Comparison of ENCODE assay signal across 9 cellular contexts in the genomic region with DNA sequence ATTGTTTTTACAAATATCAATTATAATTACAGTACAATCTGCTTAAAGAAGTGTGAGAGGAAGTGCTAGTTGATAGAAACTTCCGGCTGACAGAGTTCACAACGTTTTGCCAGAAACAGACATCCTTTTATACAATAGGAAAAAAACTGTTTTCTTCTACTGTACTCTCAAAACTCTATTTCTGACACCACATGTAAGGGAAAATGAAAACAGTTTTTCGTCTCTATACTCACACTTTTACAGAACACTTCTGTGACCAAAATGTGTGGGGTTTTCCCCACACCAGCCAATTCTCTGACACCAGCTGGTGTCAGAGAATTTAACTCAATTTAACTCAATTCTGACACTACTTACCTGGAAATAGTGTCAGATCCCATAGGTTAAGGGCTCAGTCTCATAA. TPM values are rescaled to one million over a fixed set of nuclear protein-coding genes. Genes with fewer than 3 reads are reported as not detected.
DNase-seq lines count a peak whose midpoint lies in the region; ATAC-seq and TF ChIP-seq lines count a peak whose summit lies in the region.
"Had no signal": no experiment of that assay in that cellular context is flagged by ENCODE, and none has a peak within 500 bp of the region (broad histone marks: within the 10 kb centered on the region; RNA-seq: fewer than 3 reads in every experiment).

No MANE protein-coding gene starts in this region.

- H2AFZ ChIP-seq in neuronal stem cell (ENCODE audit: low read length), result no peak overlapping the region

- H2BK15ac ChIP-seq in neuronal stem cell (ENCODE audit: low read length), result no peak overlapping the region

- TF ChIP-seq CTCF in CD8-positive, alpha-beta T cell (IDR thresholded peaks at IDR 0.05), result no peak

- H2BK12ac ChIP-seq in neuronal stem cell (ENCODE audit: low read length), result no peak overlapping the region

- no peaks in the 10 kb centered on the region for H3K27me3 Mint-ChIP-seq in CD8-positive, alpha-beta T cell (ENCODE audit: low read depth)
- no peaks in the 10 kb centered on the region for H3K27me3 Mint-ChIP-seq in activated naive CD8-positive, alpha-beta T cell treated with anti-CD3 and anti-CD28 coated beads, Interleukin-2, amount 10 ng/mL, durations not matched to agents 7 days and 5 days

- H3K18ac ChIP-seq in neuronal stem cell (ENCODE audit: low read length), result no peak overlapping the region

- H2AK5ac ChIP-seq in neuronal stem cell (ENCODE audit: low read depth, low read length), result no peak overlapping the region

- H3K27ac Mint-ChIP-seq in CD8-positive, alpha-beta T cell, result no peak overlapping the region
- H3K27ac Mint-ChIP-seq in activated naive CD8-positive, alpha-beta T cell treated with anti-CD3 and anti-CD28 coated beads, Interleukin-2, amount 10 ng/mL, durations not matched to agents 7 days and 5 days, result no peak overlapping the region
- H3K27ac Mint-ChIP-seq: T-helper 1 cell treated with Interleukin-12 subunit alpha and Interleukin-12 subunit beta and Interleukin-4 antibody, amounts not matched to agents 30 μg/mL and 1 μg/mL, for 36 hours had no signal

- H2BK120ac ChIP-seq in neuronal stem cell (ENCODE audit: low read depth, low read length), result no peak overlapping the region

- H3K27ac ChIP-seq in CD8-positive, alpha-beta T cell (ENCODE audit: low read depth, low read length), result peak overlapping the region; percentile 67
- no peak overlapping the region for H3K27ac ChIP-seq in neuronal stem cell (replicated peaks; ENCODE audit: low read length)

- no peak overlapping the region for H4K8ac ChIP-seq in neuronal stem cell (ENCODE audit: low read depth, low read length)

- no peak overlapping the region for H4K91ac ChIP-seq in neuronal stem cell (ENCODE audit: low read depth, low read length, poor library complexity)

- no peaks in the 10 kb centered on the region for H3K79me1 ChIP-seq in neuronal stem cell (ENCODE audit: low read depth, low read length)

- H3K27me3 ChIP-seq in CD8-positive, alpha-beta T cell (ENCODE audit: insufficient read depth, low read length), result no peaks in the 10 kb centered on the region
- peaks cover 0 to 6% (median 0%) of the 10 kb centered on the region in 3 experiments for H3K27me3 ChIP-seq in neuronal stem cell (ENCODE audit: control insufficient read depth in 3 of 3, insufficient read depth in 3 of 3, low read depth in 1 of 3, low read length in 3 of 3)
- no peaks in the 10 kb centered on the region; the same call in 1 of the 2 replicates for H3K27me3 ChIP-seq in H7 (ENCODE audit: control insufficient read depth, insufficient read depth, low read length)

- no peak overlapping the region for H3K4me3 Mint-ChIP-seq in CD8-positive, alpha-beta T cell
- no peak overlapping the region for H3K4me3 Mint-ChIP-seq in activated naive CD8-positive, alpha-beta T cell treated with anti-CD3 and anti-CD28 coated beads, Interleukin-2, amount 10 ng/mL, durations not matched to agents 7 days and 5 days
- H3K4me3 Mint-ChIP-seq: T-helper 1 cell treated with Interleukin-12 subunit alpha and Interleukin-12 subunit beta and Interleukin-4 antibody, amounts not matched to agents 30 μg/mL and 1 μg/mL, for 36 hours had no signal

- peaks cover 13% of the 10 kb centered on the region for H3K4me1 Mint-ChIP-seq in CD8-positive, alpha-beta T cell (ENCODE audit: low read depth)
- H3K4me1 Mint-ChIP-seq in activated naive CD8-positive, alpha-beta T cell treated with anti-CD3 and anti-CD28 coated beads, Interleukin-2, amount 10 ng/mL, durations not matched to agents 7 days and 5 days, result peaks cover 9% of the 10 kb centered on the region

- H3K9me3 Mint-ChIP-seq in CD8-positive, alpha-beta T cell, result no peaks in the 10 kb centered on the region
- H3K9me3 Mint-ChIP-seq in activated naive CD8-positive, alpha-beta T cell treated with anti-CD3 and anti-CD28 coated beads, Interleukin-2, amount 10 ng/mL, durations not matched to agents 7 days and 5 days, result no peaks in the 10 kb centered on the region
- H3K9me3 Mint-ChIP-seq: T-helper 1 cell treated with Interleukin-12 subunit alpha and Interleukin-12 subunit beta and Interleukin-4 antibody, amounts not matched to agents 30 μg/mL and 1 μg/mL, for 36 hours had no signal

- H3K36me3 Mint-ChIP-seq in CD8-positive, alpha-beta T cell, result no peaks in the 10 kb centered on the region
- no peaks in the 10 kb centered on the region for H3K36me3 Mint-ChIP-seq in activated naive CD8-positive, alpha-beta T cell treated with anti-CD3 and anti-CD28 coated beads, Interleukin-2, amount 10 ng/mL, durations not matched to agents 7 days and 5 days

- no peak overlapping the region for H3K4me2 ChIP-seq in neuronal stem cell (ENCODE audit: insufficient read depth, low read length, poor library complexity, severe bottlenecking)

- intact Hi-C loops in CD8-positive, alpha-beta T cell (cut with DNase I, micrococcal nuclease), result loop anchor here (1.0 kb wide), 3 partner anchors 9 to 24 kb away; a partner anchor contains a TSS

- H3K9ac ChIP-seq in neuronal stem cell (ENCODE audit: low read depth, low read length, poor library complexity), result no peak overlapping the region

- no peaks in the 10 kb centered on the region for H3K36me3 ChIP-seq in CD8-positive, alpha-beta T cell (ENCODE audit: insufficient read depth, low read length)
- H3K36me3 ChIP-seq in neuronal stem cell (replicated peaks in 1 of 2; ENCODE audit: control insufficient read depth in 2 of 2, insufficient read depth in 2 of 2, low read length in 2 of 2) (no peaks in the 10 kb centered on the region), H7 (replicated peaks; ENCODE audit: control insufficient read depth, insufficient read depth, low read length) (no peaks in the 10 kb centered on the region)

- DNase-seq in CD8-positive, alpha-beta T cell, result peak in 2 of 7 experiments; percentile 22 to 62
- no peak for DNase-seq in activated naive CD8-positive, alpha-beta T cell treated with anti-CD3 and anti-CD28 coated beads, Interleukin-2, amount 10 ng/mL, durations not matched to agents 7 days and 5 days
- DNase-seq in neuronal stem cell (ENCODE audit: low spot score) (no peak), NCI-H774 (lab: John Stamatoyannopoulos, UW) (no peak), H7 (no peak), SKM-1 (lab: John Stamatoyannopoulos, UW; ENCODE audit: unreplicated experiment) (no peak)

- no CpG with 5 or more reads among the region's 3 CpGs for WGBS in neuronal stem cell (ENCODE audit: extremely low coverage in 2 of 2, insufficient read length in 2 of 2, insufficient replicate concordance in 1 of 2), 2 donors

- peak overlapping the region; percentile 21 for H3K4me3 ChIP-seq in CD8-positive, alpha-beta T cell (ENCODE audit: low read depth, low read length)
- H3K4me3 ChIP-seq in neuronal stem cell (ENCODE audit: low read length in 2 of 2), result no peak overlapping the region
- H3K4me3 ChIP-seq in H7 (ENCODE audit: insufficient read depth, low read depth, low read length), result no peak overlapping the region

- no peak overlapping the region for H3K14ac ChIP-seq in neuronal stem cell (ENCODE audit: low read length)

- H2BK5ac ChIP-seq in neuronal stem cell (ENCODE audit: low read length), result no peak overlapping the region

- POLR2A ChIA-PET in CD8-positive, alpha-beta T cell (lab: Charles Lee), result interaction anchor here (0.6 to 1.4 kb wide), 3 partner anchors 10 to 102 kb away, joined by 3 to 6 read pairs (median 5); no protein-coding TSS in a partner anchor
- POLR2A ChIA-PET in activated naive CD8-positive, alpha-beta T cell treated with anti-CD3 and anti-CD28 coated beads, Interleukin-2, amount 10 ng/mL, durations not matched to agents 7 days and 5 days (lab: Charles Lee), result interaction anchor here (0.8 to 3.3 kb wide), 3 partner anchors 24 to 118 kb away, joined by 3 to 20 read pairs (median 4); a partner anchor contains a TSS

- peaks cover 65% of the 10 kb centered on the region for H3K4me1 ChIP-seq in CD8-positive, alpha-beta T cell (ENCODE audit: insufficient read depth, low read length)
- peaks cover 0 to 6% of the 10 kb centered on the region in 2 donors for H3K4me1 ChIP-seq in neuronal stem cell (ENCODE audit: control insufficient read depth in 2 of 2, insufficient read depth in 1 of 2, low read depth in 1 of 2, low read length in 2 of 2)

- no peak overlapping the region for H3K23ac ChIP-seq in neuronal stem cell (ENCODE audit: low read depth, low read length, poor library complexity)

- CTCF ChIA-PET in CD8-positive, alpha-beta T cell (lab: Charles Lee), result no interaction called here

- peak; percentile 94 for ATAC-seq in CD8-positive, alpha-beta T cell
- peak; percentile 86 for ATAC-seq in GM19463 (IDR thresholded peaks at IDR 0.05; ENCODE audit: unreplicated experiment)
- ATAC-seq in HG03439 (IDR thresholded peaks at IDR 0.05; ENCODE audit: unreplicated experiment), result peak; percentile 76
- ATAC-seq in activated naive CD8-positive, alpha-beta T cell treated with anti-CD3 and anti-CD28 coated beads, Interleukin-2, amount 10 ng/mL, durations not matched to agents 7 days and 5 days (ENCODE audit: low read depth), result peak; percentile 69

- H3K4ac ChIP-seq in neuronal stem cell (ENCODE audit: low read length), result no peak overlapping the region

- no peaks in the 10 kb centered on the region for H3K9me3 ChIP-seq in CD8-positive, alpha-beta T cell (ENCODE audit: low read length)
- H3K9me3 ChIP-seq in neuronal stem cell (replicated peaks in 1 of 2; ENCODE audit: control insufficient read depth in 2 of 2, insufficient read depth in 1 of 2, low read depth in 1 of 2, low read length in 2 of 2), result no peaks in the 10 kb centered on the region

RNA-seq across cellular contexts. Expression of a gene that starts 24.2 kb away (rescaled TPM):
- 100 to 1,000 TPM; 335 to 340 TPM for total RNA-seq in CD8-positive, alpha-beta T cell
- 100 to 1,000 TPM; 119 to 128 TPM for total RNA-seq in activated naive CD8-positive, alpha-beta T cell treated with anti-CD3 and anti-CD28 coated beads, Interleukin-2, amount 10 ng/mL, durations not matched to agents 7 days and 5 days
- 149 TPM for polyA plus RNA-seq in neuronal stem cell (2013, experiment 1 of 2)
- polyA plus RNA-seq in neuronal stem cell (2013, experiment 2 of 2), result 154 TPM
- total RNA-seq in H7 (2014; rRNA removed; shearing (Covaris generic)), result 181 and 199 TPM in 2 replicates
